Comparison of ENCODE assay signal across 1 cellular context in the genomic region with DNA sequence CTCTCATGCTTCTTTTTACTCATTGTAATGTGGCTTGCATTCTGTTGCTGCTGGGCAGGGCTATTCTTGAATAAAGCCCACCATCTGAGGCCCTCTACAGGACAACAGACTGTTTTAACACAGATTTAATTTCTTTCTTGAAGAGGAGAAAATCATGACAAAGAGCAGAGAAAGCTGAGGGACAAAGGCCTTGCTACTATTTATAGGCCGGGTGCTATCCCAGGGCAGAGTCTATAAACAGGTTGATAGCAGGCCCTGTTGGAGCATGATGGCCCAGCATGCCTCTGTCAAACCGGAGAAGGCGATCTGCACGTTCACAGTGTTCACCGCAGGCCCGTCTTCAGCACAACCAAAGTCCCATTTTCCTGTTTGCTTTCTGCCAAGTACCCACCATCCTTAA.
TF ChIP-seq lines count a peak whose summit lies in the region.

No MANE protein-coding gene starts in this region.

TF ChIP-seq in WTC11, 78 proteins besides CTCF, POLR2A, EP300 and RAD21 (continued from another document):
- no peak for TF ChIP-seq NR1H2 (CRISPR knock-in tag; IDR thresholded peaks at IDR 0.05)
